1 cellular context compared by ENCODE assay signal in genomic region chr7:117036034-117036669, GRCh38.
TF ChIP-seq lines count a peak whose summit lies in the region.

No MANE protein-coding gene starts in this region.

TF ChIP-seq in K562, 482 proteins besides CTCF, POLR2A, EP300 and RAD21 (continued from another document and continues in another):
- TF ChIP-seq MAFK (IDR thresholded peaks at IDR 0.05; ENCODE audit: low read length) (peak; percentile 88), BRCA1 (IDR thresholded peaks at IDR 0.05) (no peak), BRCA1 (CRISPR knock-in tag; IDR thresholded peaks at IDR 0.05) (no peak), UBTF (IDR thresholded peaks at IDR 0.05; ENCODE audit: borderline replicate concordance in 1 of 2, low read depth in 2 of 2, low read length in 2 of 2) (no peak), ZBTB43 (CRISPR knock-in tag; IDR thresholded peaks at IDR 0.05) (no peak), NCOA6 (IDR thresholded peaks at IDR 0.05) (no peak), ZNF146 (CRISPR knock-in tag; IDR thresholded peaks at IDR 0.05; ENCODE audit: unreplicated experiment) (no peak), C11orf30 (IDR thresholded peaks at IDR 0.05; ENCODE audit: low read depth) (peak; percentile 94), ZNF449 (CRISPR knock-in tag; IDR thresholded peaks at IDR 0.05) (no peak), TGIF2 (CRISPR knock-in tag; IDR thresholded peaks at IDR 0.05) (no peak), PREB (CRISPR knock-in tag; IDR thresholded peaks at IDR 0.05) (no peak), TFAP4 (CRISPR knock-in tag; IDR thresholded peaks at IDR 0.05; ENCODE audit: borderline replicate concordance) (no peak), CHCHD3 (CRISPR knock-in tag; IDR thresholded peaks at IDR 0.05) (no peak), GATA2 (CRISPR knock-in tag; IDR thresholded peaks at IDR 0.05) (no peak), XRCC4 (IDR thresholded peaks at IDR 0.05; ENCODE audit: extremely low read depth, insufficient read depth, insufficient read length) (no peak), SMARCA5 (IDR thresholded peaks at IDR 0.05) (no peak), MCM7 (IDR thresholded peaks at IDR 0.05) (no peak), ZNF354B (CRISPR knock-in tag; IDR thresholded peaks at IDR 0.05) (no peak), MNT (conservative IDR thresholded peaks at IDR 0.05) (no peak), MAFF (IDR thresholded peaks at IDR 0.05; ENCODE audit: low read length) (peak; percentile 93), PKNOX1 (IDR thresholded peaks at IDR 0.05) (peak; percentile 44; the same call in 1 of the 2 replicates), ZBTB8A (IDR thresholded peaks at IDR 0.05; ENCODE audit: partially characterized antibody) (no peak), CHD7 (IDR thresholded peaks at IDR 0.05; ENCODE audit: low read depth, low read length) (no peak), MAFG (tag; conservative IDR thresholded peaks at IDR 0.05) (peak; percentile 90), ZBTB26 (CRISPR knock-in tag; IDR thresholded peaks at IDR 0.05) (no peak), FIP1L1 (IDR thresholded peaks at IDR 0.05; ENCODE audit: low read depth, low read length, poor library complexity, severe bottlenecking) (no peak), SMAD2 (IDR thresholded peaks at IDR 0.05; ENCODE audit: low read depth, low read length) (no peak), THRA (IDR thresholded peaks at IDR 0.05) (no peak)
